23 cellular contexts compared by ENCODE assay signal in genomic region chr16:59044616-59045015, GRCh38.
"Had no signal": no experiment of that assay in that cellular context is flagged by ENCODE, and none has a peak within 500 bp of the region (broad histone marks: within the 10 kb centered on the region; RNA-seq: fewer than 3 reads in every experiment).

No MANE protein-coding gene starts in this region.

- H3K4me3 ChIP-seq: adrenal gland, body of pancreas had no signal

- H3K36me3 ChIP-seq: adrenal gland had no signal

- H3K9me3 ChIP-seq: adrenal gland, body of pancreas had no signal

- H3K27me3 ChIP-seq: adrenal gland, body of pancreas had no signal

- DNase-seq: activated B cell treated with CpG ODN at 0.5 μM for 24 hours; activated CD4-positive, alpha-beta T cell treated with anti-CD3 and anti-CD28 coated beads for 1 hour; activated CD4-positive, alpha-beta T cell treated with anti-CD3 and anti-CD28 coated beads, Interleukin-2, amount 10 ng/mL, durations not matched to agents 24 days and 14 days; activated CD4-positive, alpha-beta T cell treated with anti-CD3 and anti-CD28 coated beads, Interleukin-2, amount 50 U/mL, for 48 hours; activated CD8-positive, alpha-beta memory T cell treated with anti-CD3 and anti-CD28 coated beads, Interleukin-2, amount 10 ng/mL, durations not matched to agents 7 days and 5 days; activated gamma-delta T cell treated with Interleukin-2 at 50 U/mL for 16 hours; activated naive CD4-positive, alpha-beta T cell treated with anti-CD3 and anti-CD28 coated beads, Interleukin-2, amount 10 ng/mL, durations not matched to agents 7 days and 5 days; activated naive CD8-positive, alpha-beta T cell treated with anti-CD3 and anti-CD28 coated beads, Interleukin-2, amount 10 ng/mL, durations not matched to agents 7 days and 5 days; activated T-cell treated with anti-CD3 and anti-CD28 coated beads, Interleukin-2, amount 50 U/mL, for 72 hours; adrenal gland; aorta; body of pancreas; MM.1S; NCI-H1105; NCI-H1436; NCI-H1694 treated with DMSO at 0.1 percent for 48 hours; NCI-H2029 treated with DMSO at 0.1 percent for 48 hours; NCI-H446; NCI-H524; SIG-M5; T-cell; T-helper 2 cell; T1000 had no signal

- H3K4me1 ChIP-seq: adrenal gland, body of pancreas had no signal

- H3K27ac ChIP-seq: adrenal gland, body of pancreas had no signal

- ATAC-seq: activated CD8-positive, alpha-beta memory T cell treated with anti-CD3 and anti-CD28 coated beads, Interleukin-2, amount 10 ng/mL, durations not matched to agents 7 days and 5 days; activated T-cell treated with anti-CD3 and anti-CD28 coated beads, Interleukin-2, amount 50 U/mL, for 72 hours; body of pancreas; T-cell had no signal
